17 cellular contexts compared by ENCODE assay signal in genomic region chr4:43680416-43680815, GRCh38.
"Had no signal": no experiment of that assay in that cellular context is flagged by ENCODE, and none has a peak within 500 bp of the region (broad histone marks: within the 10 kb centered on the region; RNA-seq: fewer than 3 reads in every experiment).

No MANE protein-coding gene starts in this region.

- H3K36me3 ChIP-seq: brain microvascular endothelial cell, tibial nerve had no signal

- H3K4me3 ChIP-seq: tibial nerve had no signal

- ATAC-seq: activated CD8-positive, alpha-beta T cell treated with anti-CD3 and anti-CD28 coated beads for 36 hours; activated naive CD8-positive, alpha-beta T cell treated with anti-CD3 and anti-CD28 coated beads, Interleukin-2, amount 50 U/mL, for 24 hours; left ventricle myocardium superior; natural killer cell; right cardiac atrium had no signal

- H3K9me3 ChIP-seq: tibial nerve had no signal

- H3K27me3 ChIP-seq: brain microvascular endothelial cell, tibial nerve had no signal

- DNase-seq: activated CD4-positive, alpha-beta T cell treated with anti-CD3 and anti-CD28 coated beads, Interleukin-2, amount 10 ng/mL, durations not matched to agents 24 days and 14 days; activated CD8-positive, alpha-beta T cell treated with anti-CD3 and anti-CD28 coated beads for 36 hours; activated naive CD4-positive, alpha-beta T cell treated with Interleukin-2 at 50 U/mL for 16 hours; activated naive CD8-positive, alpha-beta T cell treated with anti-CD3 and anti-CD28 coated beads, Interleukin-2, amount 50 U/mL, for 24 hours; activated T-cell treated with anti-CD3 and anti-CD28 coated beads, Interleukin-2, amount 50 U/mL, for 24 hours; brain microvascular endothelial cell; cortex of kidney; erythroblast; foreskin melanocyte; left ventricle myocardium superior; mesenchymal stem cell; natural killer cell; right cardiac atrium; stimulated activated CD4-positive, alpha-beta T cell treated with anti-CD3 and anti-CD28 coated beads, Interleukin-2, amount 100 ng/mL, for 24 hours; stimulated activated naive CD4-positive, alpha-beta T cell treated with Interleukin-2 at 50 U/mL for 16 hours; T1000 had no signal

- H3K4me1 ChIP-seq: tibial nerve had no signal

- H3K27ac ChIP-seq: brain microvascular endothelial cell, tibial nerve had no signal
